ENCODE assay signal across 1 cellular context in the genomic region with DNA sequence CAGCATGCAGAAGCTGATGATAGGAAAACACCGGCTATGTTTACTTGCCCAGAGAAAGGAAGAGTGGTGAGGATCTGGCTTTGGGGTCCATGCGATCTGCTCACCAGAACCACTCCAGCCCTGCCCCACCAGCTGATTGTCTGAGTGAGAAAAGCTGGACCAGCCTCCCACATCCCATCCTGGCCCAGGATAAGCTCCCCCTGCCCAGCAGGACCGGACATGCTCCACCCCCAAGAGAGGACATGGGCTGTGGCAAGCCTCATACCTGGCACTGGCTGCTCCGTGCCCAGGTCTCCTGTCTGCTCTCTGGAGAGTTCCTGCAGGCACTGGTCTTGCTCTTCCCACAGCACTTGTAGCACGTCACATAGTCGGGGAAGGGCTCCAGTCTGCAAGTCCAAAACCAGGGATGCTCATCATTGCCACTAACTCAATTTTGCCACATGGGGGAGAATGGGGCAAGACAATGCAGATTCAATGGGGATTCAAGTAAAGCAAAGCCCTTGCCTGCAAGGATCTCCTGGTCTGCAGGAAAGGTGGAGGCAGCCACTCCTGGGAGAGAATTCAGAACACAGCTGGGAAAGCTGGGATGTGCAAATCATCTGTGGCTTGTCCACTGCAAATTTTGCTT.
TF ChIP-seq lines count a peak whose summit lies in the region.

No MANE protein-coding gene starts in this region.

TF ChIP-seq in HEK293T, 16 proteins besides CTCF, POLR2A, EP300 and RAD21 (continued from another document):
- TF ChIP-seq ZNF384 (IDR thresholded peaks at IDR 0.05), result no peak
- TF ChIP-seq FOXA1 (IDR thresholded peaks at IDR 0.05), result no peak
- no peak for TF ChIP-seq SP1 (IDR thresholded peaks at IDR 0.05)
TF ChIP-seq in HEK293T: peak in this region for 0.
